Comparison of ENCODE assay signal across 20 cellular contexts in the genomic region with DNA sequence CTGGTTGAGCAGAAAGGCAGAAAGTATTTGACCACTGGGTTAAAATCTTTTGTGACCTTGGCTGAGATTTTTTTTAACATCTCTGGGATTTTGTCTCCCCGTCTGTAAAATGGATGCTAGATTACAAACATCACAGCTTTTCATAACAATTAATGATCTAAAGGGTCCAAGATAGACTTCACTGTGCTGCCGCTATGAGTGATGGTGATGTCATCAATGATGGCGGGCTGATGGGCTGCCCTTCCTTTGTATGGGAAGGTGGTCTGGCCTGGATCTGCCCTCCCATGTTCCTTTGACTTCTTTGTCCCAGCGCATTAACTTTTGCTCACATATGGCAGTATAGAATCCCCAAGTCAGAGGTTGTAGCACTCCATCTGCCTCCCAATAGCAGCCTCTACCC.
"Had no signal": no experiment of that assay in that cellular context is flagged by ENCODE, and none has a peak within 500 bp of the region (broad histone marks: within the 10 kb centered on the region; RNA-seq: fewer than 3 reads in every experiment).

No MANE protein-coding gene starts in this region.

- H3K4me1 ChIP-seq: SJSA1 had no signal

- H3K27ac Mint-ChIP-seq: IgD-negative memory B cell had no signal

- H3K36me3 ChIP-seq: SJSA1 had no signal

- H3K36me3 Mint-ChIP-seq: IgD-negative memory B cell had no signal

- H3K27me3 ChIP-seq: SJSA1 had no signal

- H3K4me3 Mint-ChIP-seq: IgD-negative memory B cell had no signal

- ATAC-seq: K562 had no signal

- H3K27ac ChIP-seq: KMS-11, SJSA1, SK-N-MC had no signal

- H3K9me3 ChIP-seq: SJSA1 had no signal

- H3K4me1 Mint-ChIP-seq: IgD-negative memory B cell had no signal

- DNase-seq: Kasumi-1, MM.1S, NCI-H1092 treated with DMSO at 0.1 percent for 48 hours, NCI-H1436 treated with DMSO at 0.1 percent for 48 hours, NCI-H1694, NCI-H187 treated with DMSO at 0.1 percent for 48 hours, NCI-H2081, NCI-H2107, NCI-H2227 treated with DMSO at 0.1 percent for 48 hours, NCI-H524 treated with DMSO at 0.1 percent for 48 hours, NCI-H69, NCI-H774, Right ventricle myocardium superior, RPMI8226, SIG-M5 had no signal

- H3K4me3 ChIP-seq: K562, SJSA1, SK-N-MC had no signal
